ENCODE assay signal across 8 cellular contexts in genomic region chr11:61777234-61778090, GRCh38. TPM values are rescaled to one million over a fixed set of nuclear protein-coding genes. Genes with fewer than 3 reads are reported as not detected.
DNase-seq lines count a peak whose midpoint lies in the region; ATAC-seq, FAIRE-seq and TF ChIP-seq lines count a peak whose summit lies in the region.

No MANE protein-coding gene starts in this region.

- no peaks in the 10 kb centered on the region for H4K20me1 ChIP-seq in endothelial cell of umbilical vein (replicated peaks; ENCODE audit: control insufficient read depth, extremely low read depth, insufficient read depth, low read length)

- H3K36me3 ChIP-seq in endothelial cell of umbilical vein (ENCODE audit: control insufficient read depth in 2 of 2, extremely low read depth in 1 of 2, insufficient read depth in 2 of 2, low read length in 2 of 2) = no peaks in the 10 kb centered on the region

- intact Hi-C loops in endothelial cell of umbilical vein (cut with micrococcal nuclease) = no loop called here

- DNase-seq in GM18507 (ENCODE audit: extremely low spot score, insufficient read length, low read depth) (peak; percentile 43), endothelial cell of umbilical vein (ENCODE audit: low read depth, low spot score) (peak; percentile 43), DMS53 treated with DMSO at 0.1 percent for 48 hours (lab: John Stamatoyannopoulos, UW; ENCODE audit: unreplicated experiment) (no peak), NCI-H1092 (lab: John Stamatoyannopoulos, UW) (no peak)
- DNase-seq in activated CD8-positive, alpha-beta memory T cell treated with anti-CD3 and anti-CD28 coated beads for 48 hours (ENCODE audit: low read depth in 2 of 3, low spot score in 2 of 3) = peak in 2 of 3 experiments; percentile 16 to 26
- DNase-seq in stimulated activated CD4-positive, alpha-beta T cell treated with anti-CD3 and anti-CD28 coated beads, Interleukin-12 subunit alpha, Interleukin-12 subunit beta, amount 100 ng/mL, for 4 hours = peak; percentile 65

- POLR2A ChIA-PET in endothelial cell of umbilical vein (lab: Charles Lee) = no interaction called here

- H3K4me3 ChIP-seq in endothelial cell of umbilical vein (replicated peaks in 1 of 3; ENCODE audit: insufficient read depth in 1 of 3, low read depth in 1 of 3, low read length in 3 of 3) = peak overlapping the region in 1 of 3 experiments; percentile 3

- peak overlapping the region; percentile 53 for H2AFZ ChIP-seq in endothelial cell of umbilical vein (ENCODE audit: low read depth, low read length)

- H3K9me1 ChIP-seq in endothelial cell of umbilical vein (replicated peaks; ENCODE audit: control insufficient read depth, extremely low read depth, insufficient read depth, low read length) = no peaks in the 10 kb centered on the region

- TF ChIP-seq CTCF in endothelial cell of umbilical vein (IDR thresholded peaks at IDR 0.05; ENCODE audit: extremely low read depth in 1 of 2, insufficient read depth in 1 of 2, low read depth in 1 of 2, low read length in 2 of 2) = no peak

- no peaks in the 10 kb centered on the region for H3K79me2 ChIP-seq in endothelial cell of umbilical vein (ENCODE audit: control insufficient read depth, insufficient read depth, low read length)

- H3K4me1 ChIP-seq in endothelial cell of umbilical vein (ENCODE audit: control insufficient read depth, extremely low read depth, insufficient read depth, low read length) = no peaks in the 10 kb centered on the region

- H3K27me3 ChIP-seq in endothelial cell of umbilical vein (ENCODE audit: control insufficient read depth in 2 of 2, insufficient read depth in 2 of 2, low read length in 2 of 2) = no peaks in the 10 kb centered on the region

- TF ChIP-seq POLR2A in endothelial cell of umbilical vein (IDR thresholded peaks at IDR 0.05; ENCODE audit: low read depth, low read length) = no peak

- H3K4me2 ChIP-seq in endothelial cell of umbilical vein (ENCODE audit: insufficient read depth, low read length) = no peak overlapping the region

- no peak for FAIRE-seq in GM18507 (lab: Jason Lieb, UNC)
- FAIRE-seq in endothelial cell of umbilical vein (lab: Jason Lieb, UNC) = no peak

- CTCF ChIA-PET in endothelial cell of umbilical vein (lab: Charles Lee) = interaction anchor here (0.6 to 4.1 kb wide), 9 partner anchors 11 to 331 kb away, joined by 3 to 91 read pairs (median 4); no protein-coding TSS in a partner anchor

- no peak overlapping the region for H3K9ac ChIP-seq in endothelial cell of umbilical vein (replicated peaks; ENCODE audit: extremely low read depth, insufficient read depth, low read length)

- no TSS peak for BruUV-seq in endothelial cell of umbilical vein (replicated peaks; lab: Mats Ljungman, UMichigan)

- no peak overlapping the region for H3K27ac ChIP-seq in endothelial cell of umbilical vein (ENCODE audit: insufficient read depth, low read depth, low read length)

- ATAC-seq in GM18870 (IDR thresholded peaks at IDR 0.05; ENCODE audit: unreplicated experiment) (no peak), GM21360 (IDR thresholded peaks at IDR 0.05; ENCODE audit: unreplicated experiment) (no peak)

- no peaks in the 10 kb centered on the region for H3K9me3 ChIP-seq in endothelial cell of umbilical vein (replicated peaks; ENCODE audit: control insufficient read depth, insufficient read depth, low read length)

- dilution Hi-C loops in endothelial cell of umbilical vein (cut with MboI; ENCODE audit: extremely low pct_ligation_motif_present, low sequenced_read_pairs) = no loop called here

TF ChIP-seq in endothelial cell of umbilical vein, 7 proteins besides CTCF, POLR2A, EP300 and RAD21:
- TF ChIP-seq MYC (IDR thresholded peaks at IDR 0.05; ENCODE audit: low read depth, low read length) (no peak), JUN (IDR thresholded peaks at IDR 0.05; ENCODE audit: borderline replicate concordance, insufficient read depth, insufficient read length, low read depth) (no peak), GATA2 (IDR thresholded peaks at IDR 0.05; ENCODE audit: insufficient read depth, insufficient read length, low read depth, low read length) (no peak), EZH2 (IDR thresholded peaks at IDR 0.05; ENCODE audit: borderline replicate concordance, low read depth, low read length, severe bottlenecking) (no peak), MAX (IDR thresholded peaks at IDR 0.05; ENCODE audit: insufficient read depth, insufficient read length) (no peak), POLR2AphosphoS5 (IDR thresholded peaks at IDR 0.05; ENCODE audit: insufficient read depth, low read depth, low read length) (no peak), FOS (IDR thresholded peaks at IDR 0.05; ENCODE audit: borderline replicate concordance, insufficient read depth, low read length) (no peak)

RNA-seq across cellular contexts. Expression of gene TMEM258, which starts 14.9 kb away (rescaled TPM):
- total RNA-seq in endothelial cell of umbilical vein = 139 and 140 TPM in 2 replicates
- polyA plus RNA-seq in endothelial cell of umbilical vein = 534 and 632 TPM in 2 replicates
- 418 and 490 TPM in 2 replicates for polyA plus RNA-seq in endothelial cell of umbilical vein (2011; cell fraction: cytosol; rRNA removed)
- polyA plus RNA-seq in endothelial cell of umbilical vein (2011; cell fraction: nucleus; rRNA removed) = 98.0 and 104 TPM in 2 replicates
- polyA plus RNA-seq in endothelial cell of umbilical vein (2012) = 399 and 519 TPM in 2 replicates
- 266 and 269 TPM in 2 replicates for polyA minus RNA-seq in endothelial cell of umbilical vein
- polyA minus RNA-seq in endothelial cell of umbilical vein (2011; cell fraction: cytosol; rRNA and poly(A)+ RNA removed) = 112 TPM
- polyA minus RNA-seq in endothelial cell of umbilical vein (2011; cell fraction: nucleus; rRNA and poly(A)+ RNA removed) = 47.6 and 56.5 TPM in 2 replicates

RNA-seq across cellular contexts. Expression of gene FEN1, which starts 15.2 kb away (rescaled TPM):
- 57.9 and 60.5 TPM in 2 replicates for total RNA-seq in endothelial cell of umbilical vein
- polyA plus RNA-seq in endothelial cell of umbilical vein = 22.9 and 29.3 TPM in 2 replicates
- 38.3 and 46.5 TPM in 2 replicates for polyA plus RNA-seq in endothelial cell of umbilical vein (2011; cell fraction: cytosol; rRNA removed)
- 18.7 and 24.5 TPM in 2 replicates for polyA plus RNA-seq in endothelial cell of umbilical vein (2011; cell fraction: nucleus; rRNA removed)
- 28.8 and 51.8 TPM in 2 replicates for polyA plus RNA-seq in endothelial cell of umbilical vein (2012)
- polyA minus RNA-seq in endothelial cell of umbilical vein = 43.4 and 48.2 TPM in 2 replicates
- polyA minus RNA-seq in endothelial cell of umbilical vein (2011; cell fraction: cytosol; rRNA and poly(A)+ RNA removed) = 96.6 TPM
- 16.6 TPM in 2 replicates for polyA minus RNA-seq in endothelial cell of umbilical vein (2011; cell fraction: nucleus; rRNA and poly(A)+ RNA removed)

RNA-seq across cellular contexts. Expression of gene MYRF, which starts 25.0 kb away (rescaled TPM):
- 0.82 and 1.8 TPM in 2 replicates for total RNA-seq in endothelial cell of umbilical vein
- 0.98 and 1.1 TPM in 2 replicates for polyA plus RNA-seq in endothelial cell of umbilical vein
- polyA plus RNA-seq in endothelial cell of umbilical vein (2011; cell fraction: cytosol; rRNA removed) = 0.49 and 0.62 TPM in 2 replicates
- polyA plus RNA-seq in endothelial cell of umbilical vein (2011; cell fraction: nucleus; rRNA removed) = 1.5 and 2.2 TPM in 2 replicates
- 0.72 and 2.0 TPM in 2 replicates for polyA plus RNA-seq in endothelial cell of umbilical vein (2012)
- 1.3 and 1.5 TPM in 2 replicates for polyA minus RNA-seq in endothelial cell of umbilical vein
- polyA minus RNA-seq in endothelial cell of umbilical vein (2011; cell fraction: cytosol; rRNA and poly(A)+ RNA removed) = 0.31 TPM
- 0.63 and 1.0 TPM in 2 replicates for polyA minus RNA-seq in endothelial cell of umbilical vein (2011; cell fraction: nucleus; rRNA and poly(A)+ RNA removed)

RNA-seq across cellular contexts. Expression of gene FADS1, which starts 39.3 kb away (rescaled TPM):
- 109 and 110 TPM in 2 replicates for total RNA-seq in endothelial cell of umbilical vein
- polyA plus RNA-seq in endothelial cell of umbilical vein = 121 and 125 TPM in 2 replicates
- polyA plus RNA-seq in endothelial cell of umbilical vein (2011; cell fraction: cytosol; rRNA removed) = 73.0 and 77.1 TPM in 2 replicates
- 79.5 and 82.4 TPM in 2 replicates for polyA plus RNA-seq in endothelial cell of umbilical vein (2011; cell fraction: nucleus; rRNA removed)
- polyA plus RNA-seq in endothelial cell of umbilical vein (2012) = 50.4 and 68.5 TPM in 2 replicates
- polyA minus RNA-seq in endothelial cell of umbilical vein = 192 and 208 TPM in 2 replicates
- 289 TPM for polyA minus RNA-seq in endothelial cell of umbilical vein (2011; cell fraction: cytosol; rRNA and poly(A)+ RNA removed)
- polyA minus RNA-seq in endothelial cell of umbilical vein (2011; cell fraction: nucleus; rRNA and poly(A)+ RNA removed) = 51.4 and 61.8 TPM in 2 replicates

RNA-seq across cellular contexts. Expression of gene FADS2, which starts 50.6 kb away (rescaled TPM):
- total RNA-seq in endothelial cell of umbilical vein = 668 and 694 TPM in 2 replicates
- 898 and 969 TPM in 2 replicates for polyA plus RNA-seq in endothelial cell of umbilical vein
- polyA plus RNA-seq in endothelial cell of umbilical vein (2011; cell fraction: cytosol; rRNA removed) = 619 and 783 TPM in 2 replicates
- polyA plus RNA-seq in endothelial cell of umbilical vein (2011; cell fraction: nucleus; rRNA removed) = 552 and 630 TPM in 2 replicates
- 311 and 450 TPM in 2 replicates for polyA plus RNA-seq in endothelial cell of umbilical vein (2012)
- polyA minus RNA-seq in endothelial cell of umbilical vein = 1,118 and 1,176 TPM in 2 replicates
- polyA minus RNA-seq in endothelial cell of umbilical vein (2011; cell fraction: cytosol; rRNA and poly(A)+ RNA removed) = 46.5 TPM
- polyA minus RNA-seq in endothelial cell of umbilical vein (2011; cell fraction: nucleus; rRNA and poly(A)+ RNA removed) = 172 and 219 TPM in 2 replicates

Comparison
In these comparisons a context has a peak if more than half of its experiments do, and no peak if none do; other contexts are left out.
1. DNase-seq: peak in GM18507 (single experiment), activated CD8-positive, alpha-beta memory T cell treated with anti-CD3 and anti-CD28 coated beads for 48 hours (2 of 3), endothelial cell of umbilical vein (single experiment) and stimulated activated CD4-positive, alpha-beta T cell treated with anti-CD3 and anti-CD28 coated beads, Interleukin-12 subunit alpha, Interleukin-12 subunit beta, amount 100 ng/mL, for 4 hours (single experiment); none in DMS53 treated with DMSO at 0.1 percent for 48 hours (single experiment) and NCI-H1092 (single experiment).